12 cellular contexts compared by ENCODE assay signal in the genomic region with DNA sequence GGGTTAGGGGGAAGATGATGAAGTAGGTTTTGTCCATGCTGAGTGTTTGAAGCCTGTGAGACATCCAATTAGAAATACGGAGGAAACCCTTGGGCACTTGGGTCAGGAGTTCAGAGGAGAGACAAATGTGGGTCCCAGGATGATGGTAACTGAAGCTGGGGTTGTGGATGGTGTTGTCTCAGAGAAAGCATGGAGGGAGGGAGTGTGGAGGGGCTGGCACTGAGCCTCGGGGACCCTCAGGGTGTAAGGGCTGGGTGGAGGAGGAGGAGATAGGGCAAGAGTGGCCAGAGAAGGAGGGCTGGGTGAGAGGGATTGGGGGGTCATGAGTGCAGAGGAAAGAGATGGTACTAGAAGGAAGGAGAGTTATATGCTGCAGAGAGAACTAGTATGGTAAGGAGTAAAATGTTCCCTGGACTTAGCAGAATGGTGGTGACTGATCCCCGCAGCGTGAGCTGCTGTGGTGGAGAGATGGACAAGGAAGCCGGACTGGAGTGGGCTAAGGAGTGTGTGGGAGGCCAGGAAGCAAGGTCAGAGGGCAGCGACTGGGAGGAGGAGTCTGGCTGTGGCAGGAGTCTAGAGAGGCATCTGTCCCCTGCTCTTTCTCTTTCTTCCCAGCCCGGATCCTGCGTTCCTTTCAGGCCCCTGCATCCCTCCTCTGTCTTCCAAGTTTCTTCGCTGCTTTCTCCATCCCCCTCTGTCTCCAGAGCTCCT. TPM values are rescaled to one million over a fixed set of nuclear protein-coding genes. Genes with fewer than 3 reads are reported as not detected.
DNase-seq lines count a peak whose midpoint lies in the region; ATAC-seq and TF ChIP-seq lines count a peak whose summit lies in the region.
"Had no signal": no experiment of that assay in that cellular context is flagged by ENCODE, and none has a peak within 500 bp of the region (broad histone marks: within the 10 kb centered on the region; RNA-seq: fewer than 3 reads in every experiment).

No MANE protein-coding gene starts in this region.

- no peaks in the 10 kb centered on the region for H4K20me1 ChIP-seq in PC-9 (ENCODE audit: insufficient read depth)

- H3K9me2 ChIP-seq in PC-9 (ENCODE audit: insufficient read depth): no peaks in the 10 kb centered on the region

- H3K4me1 ChIP-seq in gastrocnemius medialis: peaks cover 0 to 8% of the 10 kb centered on the region in 2 donors
- peaks cover 9% of the 10 kb centered on the region; the same call in 1 of the 2 replicates for H3K4me1 ChIP-seq in PC-9 (replicated peaks; ENCODE audit: insufficient read depth)

- no peak for TF ChIP-seq CTCF in gastrocnemius medialis (IDR thresholded peaks at IDR 0.05 in 4 of 5, conservative IDR thresholded peaks at IDR 0.05 in 1 of 5)
- TF ChIP-seq CTCF in PC-9 (conservative IDR thresholded peaks at IDR 0.05): no peak

- ATAC-seq in gastrocnemius medialis: no peak
- ATAC-seq: left lobe of liver had no signal

- no peaks in the 10 kb centered on the region for H3F3A ChIP-seq in PC-9 (ENCODE audit: insufficient read depth, low read depth)

- intact Hi-C loops in gastrocnemius medialis (cut with DNase I; ENCODE audit: low total_unique reads) (no loop called here), PC-9 (cut with micrococcal nuclease; ENCODE audit: unreplicated experiment) (loop anchor here (10.0 kb wide), 1 partner anchor 490 kb away; no protein-coding TSS in a partner anchor), posterior cingulate gyrus (cut with DNase I) (no loop called here)

- H3K27me3 ChIP-seq in gastrocnemius medialis (peaks cover 20 to 43% (median 37%) of the 10 kb centered on the region in 3 donors), PC-9 (ENCODE audit: insufficient read depth, low read depth) (peaks cover 70% of the 10 kb centered on the region)

- BruUV-seq in PC-9 (replicated peaks; lab: Mats Ljungman, UMichigan): no TSS peak

- POLR2A ChIA-PET in PC-9 (lab: Charles Lee; ENCODE audit: unreplicated experiment): no interaction called here

- no peak for TF ChIP-seq POLR2A in gastrocnemius medialis (IDR thresholded peaks at IDR 0.05)

- H3K4me3 ChIP-seq in gastrocnemius medialis (no peak overlapping the region), PC-9 (no peak overlapping the region)
- H3K4me3 ChIP-seq: SK-N-MC had no signal

- CTCF ChIA-PET in PC-9 (lab: Charles Lee): no interaction called here

- no peaks in the 10 kb centered on the region for H3K36me3 ChIP-seq in gastrocnemius medialis
- H3K36me3 ChIP-seq in PC-9 (ENCODE audit: low read depth): no peaks in the 10 kb centered on the region

- H3K4me2 ChIP-seq in PC-9: no peak overlapping the region

- DNase-seq in Daoy (ENCODE audit: low read depth) (peak; percentile 20), astrocyte of the hippocampus (ENCODE audit: low read depth, low spot score) (peak; percentile 12), islet precursor cell (peak; percentile 84), gastrocnemius medialis (no peak), NCI-H526 treated with DMSO at 0.1 percent for 48 hours (lab: John Stamatoyannopoulos, UW) (no peak), T1000 (lab: John Stamatoyannopoulos, UW) (no peak), PC-9 (no peak), posterior cingulate gyrus (no peak)
- DNase-seq: cerebellar nuclear complex, NCI-H1092 treated with DMSO at 0.1 percent for 48 hours had no signal

- no peaks in the 10 kb centered on the region for H3K79me2 ChIP-seq in PC-9 (ENCODE audit: low read depth)

- H2AFZ ChIP-seq in PC-9: no peak overlapping the region

- H3K27ac ChIP-seq in gastrocnemius medialis (peak overlapping the region; percentile 15 to 52 (median 38)), PC-9 (no peak overlapping the region)
- H3K27ac ChIP-seq: SK-N-MC had no signal

- H3K9me3 ChIP-seq in gastrocnemius medialis (no peaks in the 10 kb centered on the region), PC-9 (ENCODE audit: insufficient read depth, low read depth) (no peaks in the 10 kb centered on the region)

- in situ Hi-C loops in gastrocnemius medialis (cut with MboI; ENCODE audit: low sequenced_read_pairs in 4 of 4): loop anchor here in 2 of 4 donors (5.0 kb wide), 2 partner anchors 67 to 92 kb away; a partner anchor contains a TSS

RNA-seq across cellular contexts. Expression of a gene that starts 3.8 kb away (rescaled TPM):
- total RNA-seq in Daoy (2014; rRNA removed; shearing (Covaris generic)): 288 and 336 TPM in 2 replicates
- 1 to 10 TPM; 1.7 to 9.5 (median 5.1) TPM for total RNA-seq in gastrocnemius medialis
- 20.7 and 29.5 TPM in 2 replicates for total RNA-seq in PC-9 (2021)

RNA-seq across cellular contexts. Expression of a gene that starts 39.5 kb away (rescaled TPM):
- total RNA-seq in Daoy (2014; rRNA removed; shearing (Covaris generic)): 0.51 and 1.3 TPM in 2 replicates
- 100 to 1,000 TPM; 227 to 385 (median 292) TPM for total RNA-seq in gastrocnemius medialis
- not detected in 2 replicates for total RNA-seq in PC-9 (2021)

RNA-seq across cellular contexts. Expression of a gene that starts 54.8 kb away (rescaled TPM):
- total RNA-seq in Daoy (2014; rRNA removed; shearing (Covaris generic)): 28.8 and 36.3 TPM in 2 replicates
- total RNA-seq in gastrocnemius medialis: 10 to 100 TPM in 2 of 4 donors, 1 to 10 TPM in 2; 4.7 to 18.8 (median 11.0) TPM
- 34.0 and 35.8 TPM in 2 replicates for total RNA-seq in PC-9 (2021)

Comparison
In these comparisons a context has a peak if more than half of its experiments do, and no peak if none do; other contexts are left out.
1. DNase-seq: peak in Daoy (single experiment), astrocyte of the hippocampus (single experiment) and islet precursor cell (single experiment); none in gastrocnemius medialis (0 of 2), NCI-H526 treated with DMSO at 0.1 percent for 48 hours (single experiment), T1000 (single experiment), PC-9 (0 of 2) and posterior cingulate gyrus (0 of 10).
2. RNA of a gene that starts 39.5 kb away (total RNA-seq): 227 to 385 TPM in gastrocnemius medialis; 0.51 to 1.3 TPM in Daoy and not detected in PC-9; every median in the first group is over 100 times any median in the second.